ENCODE assay signal across 25 cellular contexts in the genomic region with DNA sequence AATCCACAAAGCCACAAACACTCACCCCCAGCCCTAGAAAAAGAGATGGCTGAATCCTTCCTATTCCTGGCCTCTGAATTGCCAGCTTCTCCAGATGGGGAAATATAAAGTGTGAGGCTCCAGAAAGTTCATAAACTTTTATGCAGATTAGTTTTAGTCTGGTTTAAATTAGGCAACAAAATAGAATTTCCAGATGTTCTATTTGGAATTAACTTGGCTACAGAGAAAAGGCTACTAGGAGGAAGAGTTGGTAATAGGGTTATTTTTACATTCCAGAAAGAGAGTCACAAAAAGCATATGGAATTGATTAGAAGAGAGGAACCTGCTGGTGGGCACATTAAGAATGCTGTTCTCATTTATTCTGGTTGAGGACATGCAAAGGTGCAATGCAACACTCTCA. TPM values are rescaled to one million over a fixed set of nuclear protein-coding genes. Genes with fewer than 3 reads are reported as not detected.
"Had no signal": no experiment of that assay in that cellular context is flagged by ENCODE, and none has a peak within 500 bp of the region (broad histone marks: within the 10 kb centered on the region; RNA-seq: fewer than 3 reads in every experiment).

No MANE protein-coding gene starts in this region.

- H3K27me3 ChIP-seq: colonic mucosa, right lobe of liver, upper lobe of left lung, uterus had no signal

- H3K9me3 ChIP-seq: colonic mucosa, heart left ventricle, mucosa of descending colon, neutrophil, psoas muscle, right lobe of liver, tibial artery, upper lobe of left lung, uterus had no signal

- H3K4me1 ChIP-seq: colonic mucosa, heart left ventricle, psoas muscle, right lobe of liver, upper lobe of left lung, uterus had no signal

- ATAC-seq: esophagus mucosa; heart left ventricle; left lobe of liver; mucosa of descending colon; naive thymus-derived CD8-positive, alpha-beta T cell; psoas muscle; right lobe of liver; stimulated activated memory B cell treated with anti-CD40 and anti-IgM and Interleukin-4, amounts not matched to agents 10 μg/mL and 1 μg/mL and 100 μg/mL, for 72 hours had no signal

- H3K4me3 ChIP-seq: colonic mucosa, heart left ventricle, mucosa of descending colon, psoas muscle, right lobe of liver, tibial artery, upper lobe of left lung, uterus had no signal

- H3K36me3 ChIP-seq: colonic mucosa, heart left ventricle, neutrophil, right lobe of liver, tibial artery, upper lobe of left lung, uterus had no signal

- FAIRE-seq: frontal cortex, islet of Langerhans had no signal

- DNase-seq: colonic mucosa; dermis blood vessel endothelial cell; effector CD8-positive, alpha-beta T cell; heart left ventricle; hypothalamus; kidney glomerular epithelial cell; mammary epithelial cell; mucosa of descending colon; naive thymus-derived CD8-positive, alpha-beta T cell; psoas muscle; retina; right lobe of liver; stimulated activated CD4-positive, alpha-beta T cell treated with anti-CD3 and anti-CD28 coated beads, Interleukin-4, amount 100 ng/mL, for 1 hour; tibial artery; upper lobe of left lung; uterus had no signal

- H3K27ac ChIP-seq: colonic mucosa, heart left ventricle, neutrophil, psoas muscle, right lobe of liver, tibial artery, upper lobe of left lung, uterus had no signal

RNA-seq across cellular contexts. Expression of a gene that starts 55.9 kb away (rescaled TPM):
- total RNA-seq: colonic mucosa; dermis blood vessel endothelial cell; frontal cortex; glomerular endothelial cell; left lobe of liver; mucosa of descending colon; naive thymus-derived CD8-positive, alpha-beta T cell; right lobe of liver; temporal lobe; uterus had no signal
- polyA plus RNA-seq: heart left ventricle; mammary epithelial cell; naive thymus-derived CD8-positive, alpha-beta T cell; neural cell had no signal
